ENCODE assay signal across 1 cellular context in the genomic region with DNA sequence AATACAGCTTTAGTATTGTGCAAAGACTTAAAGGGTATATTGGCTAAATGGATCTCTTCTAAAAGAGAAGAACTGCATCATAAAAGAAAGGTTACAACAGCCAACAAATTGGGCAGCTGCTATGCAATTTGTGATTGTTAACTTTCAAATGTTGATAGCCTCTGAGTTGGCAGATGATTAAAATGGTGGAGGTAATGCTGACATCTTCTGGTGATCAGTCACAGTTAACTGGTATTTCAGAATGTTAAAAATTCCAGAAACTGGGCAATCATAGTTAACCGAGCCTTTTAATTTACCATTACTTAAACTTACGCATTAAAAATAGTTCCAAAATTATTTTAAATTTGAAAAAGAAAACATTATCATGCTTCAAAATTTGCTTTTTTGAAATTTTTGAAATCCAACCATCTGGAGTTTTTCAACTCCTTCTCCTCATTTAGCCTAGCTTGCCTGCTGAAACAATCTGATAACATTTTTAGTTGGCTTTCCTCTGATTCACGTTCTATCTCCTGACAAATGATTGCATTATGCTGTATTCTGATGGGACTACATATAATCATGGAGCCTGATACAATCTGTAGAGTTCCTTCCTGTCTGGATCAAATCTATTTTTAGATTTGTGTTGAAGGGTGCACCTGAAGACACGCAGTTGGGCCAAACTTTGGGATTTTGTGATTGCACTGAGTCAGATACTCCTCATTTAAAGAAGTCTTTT.
A peak's percentile ranks its signal among the peaks of the same experiment; 100 is the strongest.
TF ChIP-seq lines count a peak whose summit lies in the region.

No MANE protein-coding gene starts in this region.

TF ChIP-seq in IMR-90, 13 proteins besides CTCF, POLR2A, EP300 and RAD21:
- no peak for TF ChIP-seq FOS (IDR thresholded peaks at IDR 0.05; ENCODE audit: low read depth, low read length)
- no peak for TF ChIP-seq BHLHE40 (IDR thresholded peaks at IDR 0.05; ENCODE audit: low read depth, low read length)
- TF ChIP-seq NFE2L2 (IDR thresholded peaks at IDR 0.05; ENCODE audit: low read depth, low read length) = no peak
- TF ChIP-seq RCOR1 (IDR thresholded peaks at IDR 0.05; ENCODE audit: insufficient replicate concordance, low read length) = no peak
- TF ChIP-seq SMC3 (IDR thresholded peaks at IDR 0.05; ENCODE audit: low read depth, low read length) = peak; percentile 25; the same call in 1 of the 2 replicates
- TF ChIP-seq, protein P1, sequence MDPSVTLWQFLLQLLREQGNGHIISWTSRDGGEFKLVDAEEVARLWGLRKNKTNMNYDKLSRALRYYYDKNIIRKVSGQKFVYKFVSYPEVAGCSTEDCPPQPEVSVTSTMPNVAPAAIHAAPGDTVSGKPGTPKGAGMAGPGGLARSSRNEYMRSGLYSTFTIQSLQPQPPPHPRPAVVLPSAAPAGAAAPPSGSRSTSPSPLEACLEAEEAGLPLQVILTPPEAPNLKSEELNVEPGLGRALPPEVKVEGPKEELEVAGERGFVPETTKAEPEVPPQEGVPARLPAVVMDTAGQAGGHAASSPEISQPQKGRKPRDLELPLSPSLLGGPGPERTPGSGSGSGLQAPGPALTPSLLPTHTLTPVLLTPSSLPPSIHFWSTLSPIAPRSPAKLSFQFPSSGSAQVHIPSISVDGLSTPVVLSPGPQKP (IDR thresholded peaks at IDR 0.05; ENCODE audit: borderline replicate concordance, low read depth, low read length) = no peak
